9 cellular contexts compared by ENCODE assay signal in genomic region chr21:33261635-33262034, GRCh38. TPM values are rescaled to one million over a fixed set of nuclear protein-coding genes. Genes with fewer than 3 reads are reported as not detected.
DNase-seq lines count a peak whose midpoint lies in the region; TF ChIP-seq lines count a peak whose summit lies in the region.
"Had no signal": no experiment of that assay in that cellular context is flagged by ENCODE, and none has a peak within 500 bp of the region (broad histone marks: within the 10 kb centered on the region; RNA-seq: fewer than 3 reads in every experiment).

No MANE protein-coding gene starts in this region.

- no peak overlapping the region for H3K4me3 ChIP-seq in fibroblast of the aortic adventitia (ENCODE audit: low read depth, low read length)

- no peak for TF ChIP-seq CTCF in fibroblast of the aortic adventitia (IDR thresholded peaks at IDR 0.05; ENCODE audit: insufficient read depth, low read length)

- DNase-seq in ACHN (peak; percentile 38), GM04503 (ENCODE audit: low read depth) (peak; percentile 25), SK-MEL-5 (ENCODE audit: low read depth, low spot score) (peak; percentile 9), fibroblast of the aortic adventitia (ENCODE audit: low read depth) (peak; percentile 47), NCI-H1048 (lab: John Stamatoyannopoulos, UW) (no peak), iPS-NIHi11 (ENCODE audit: low spot score) (no peak), foreskin melanocyte (no peak)
- DNase-seq in stimulated activated CD4-positive, alpha-beta T cell treated with anti-CD3 and anti-CD28 coated beads, Interleukin-4, amount 100 ng/mL, for 24 hours: no peak
- DNase-seq: NCI-H524 treated with DMSO at 0.1 percent for 48 hours had no signal

- in situ Hi-C loops in ACHN (cut with HindIII; ENCODE audit: low pct_ligation_motif_present, low pct_unique_long_range_greater_than_20kb, low sequenced_read_pairs): no loop called here
- in situ Hi-C loops in SK-MEL-5 (cut with HindIII; ENCODE audit: low pct_unique_long_range_greater_than_20kb, low sequenced_read_pairs): no loop called here

RNA-seq across cellular contexts. Expression of gene IL10RB, which starts 4.5 kb away (rescaled TPM):
- total RNA-seq in SK-MEL-5 (2014; rRNA removed; shearing (Covaris generic)): 30.0 and 32.5 TPM in 2 replicates
- polyA plus RNA-seq in SK-MEL-5 (2015; cell fraction: cytosol; rRNA removed): 19.5 and 22.0 TPM in 2 replicates
- polyA plus RNA-seq in SK-MEL-5 (2015; cell fraction: nucleus; rRNA removed): 6.1 and 9.5 TPM in 2 replicates
- 31.0 and 39.8 TPM in 2 replicates for total RNA-seq in fibroblast of the aortic adventitia (ENCODE audit: low replicate concordance)

RNA-seq across cellular contexts. Expression of gene IFNAR2, which starts 31.9 kb away (rescaled TPM):
- 7.9 and 11.9 TPM in 2 replicates for total RNA-seq in SK-MEL-5 (2014; rRNA removed; shearing (Covaris generic))
- 32.5 and 32.7 TPM in 2 replicates for polyA plus RNA-seq in SK-MEL-5 (2015; cell fraction: cytosol; rRNA removed)
- 20.6 and 23.8 TPM in 2 replicates for polyA plus RNA-seq in SK-MEL-5 (2015; cell fraction: nucleus; rRNA removed)
- 6.0 and 6.5 TPM in 2 replicates for total RNA-seq in fibroblast of the aortic adventitia (ENCODE audit: low replicate concordance)

Comparison
In these comparisons a context has a peak if more than half of its experiments do, and no peak if none do; other contexts are left out.
1. DNase-seq: peak in ACHN (single experiment), GM04503 (single experiment), SK-MEL-5 (single experiment) and fibroblast of the aortic adventitia (single experiment); none in stimulated activated CD4-positive, alpha-beta T cell treated with anti-CD3 and anti-CD28 coated beads, Interleukin-4, amount 100 ng/mL, for 24 hours (single experiment), NCI-H1048 (single experiment), iPS-NIHi11 (single experiment) and foreskin melanocyte (single experiment).